8 cellular contexts compared by ENCODE assay signal in the genomic region with DNA sequence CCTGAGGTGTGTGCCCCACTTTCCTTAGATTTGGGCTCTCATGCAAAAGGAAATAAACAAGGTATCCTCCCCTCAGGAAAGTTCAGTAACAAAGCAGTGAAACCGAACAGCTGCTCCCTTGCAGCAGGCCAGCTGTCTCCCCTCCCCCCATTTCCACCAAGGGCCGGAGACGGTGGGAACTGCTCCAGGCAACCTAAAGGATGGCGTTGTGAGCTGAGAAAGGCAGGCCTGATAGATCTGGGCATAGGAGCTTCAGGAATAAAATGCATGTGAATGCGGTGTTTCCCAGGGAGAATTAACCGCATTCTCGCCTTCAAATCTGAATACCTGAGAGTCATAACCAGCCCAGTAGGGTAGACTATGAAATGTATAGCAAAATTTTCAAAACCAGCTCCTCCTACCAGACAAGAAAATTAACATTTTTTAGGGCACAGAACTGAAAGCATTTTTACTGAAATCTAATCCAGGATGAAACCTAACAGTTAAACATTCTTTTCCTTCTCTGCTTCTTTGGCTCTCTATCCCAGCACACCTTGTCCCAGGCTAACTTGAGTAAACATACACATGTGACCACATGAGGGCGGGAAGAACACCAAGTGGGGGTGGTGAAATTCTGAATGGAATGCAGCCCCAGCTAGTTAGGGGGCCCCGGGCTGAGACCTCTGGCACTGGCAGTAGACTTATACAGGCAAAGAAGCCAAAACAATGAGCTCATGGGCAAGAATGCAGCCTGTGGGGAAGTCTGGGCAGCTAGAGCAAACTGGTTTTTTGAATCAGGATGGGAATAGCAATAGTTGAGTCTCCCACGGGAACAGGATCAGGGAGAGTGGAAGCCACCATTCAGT. TPM values are rescaled to one million over a fixed set of nuclear protein-coding genes. Genes with fewer than 3 reads are reported as not detected.
A peak's percentile ranks its signal among the peaks of the same experiment; 100 is the strongest.
DNase-seq lines count a peak whose midpoint lies in the region; ATAC-seq, FAIRE-seq and TF ChIP-seq lines count a peak whose summit lies in the region.

No MANE protein-coding gene starts in this region.

- H3K27me3 Mint-ChIP-seq in brain, result no peaks in the 10 kb centered on the region

- H3K36me3 Mint-ChIP-seq in brain, result peaks cover 18% of the 10 kb centered on the region

- TF ChIP-seq CTCF in brain (conservative IDR thresholded peaks at IDR 0.05) (no peak), retinal pigment epithelial cell (conservative IDR thresholded peaks at IDR 0.05; ENCODE audit: low read depth, low read length) (no peak)

- no peaks in the 10 kb centered on the region for H3K27me3 ChIP-seq in iPS-15b (ENCODE audit: control insufficient read depth, insufficient read depth, low read length)

- H3K9ac ChIP-seq in iPS-15b (ENCODE audit: low read depth, low read length), result peak overlapping the region; percentile 28

- H3K4me3 ChIP-seq in iPS-15b (ENCODE audit: low read depth, low read length) (peak overlapping the region; percentile 39), retinal pigment epithelial cell (ENCODE audit: low read length) (peak overlapping the region; percentile 29)

- H3K4me1 ChIP-seq in iPS-15b (ENCODE audit: control insufficient read depth, insufficient read depth, low read length), result peaks cover 50% of the 10 kb centered on the region

- ATAC-seq in HG03457 (IDR thresholded peaks at IDR 0.05; ENCODE audit: unreplicated experiment) (peak; percentile 13), GM18520 (IDR thresholded peaks at IDR 0.05; ENCODE audit: unreplicated experiment) (no peak)

- H3K36me3 ChIP-seq in iPS-15b (ENCODE audit: control insufficient read depth, insufficient read depth, low read length), result no peaks in the 10 kb centered on the region

- peaks cover 85% of the 10 kb centered on the region for H3K4me1 Mint-ChIP-seq in brain

- peak; percentile 98 for DNase-seq in A172 (ENCODE audit: low spot score)
- no peak for DNase-seq in GM12891 (ENCODE audit: insufficient read length, low spot score)
- DNase-seq in RPMI8226, result peak; percentile 84
- peak; percentile 99 for DNase-seq in retinal pigment epithelial cell (ENCODE audit: low read depth)

- H3K9me3 Mint-ChIP-seq in brain, result peaks cover 0 to 3% (median 0%) of the 10 kb centered on the region in 5 experiments

- H3K4me3 Mint-ChIP-seq in brain, result peak overlapping the region; percentile 74 to 87 (median 78)

- TF ChIP-seq POLR2A in GM12891 (IDR thresholded peaks at IDR 0.05; ENCODE audit: low read depth, low read length), result peak; percentile 17; the same call in 1 of the 2 replicates

- H3K9me3 ChIP-seq in iPS-15b (ENCODE audit: control insufficient read depth, insufficient read depth, low read length), result no peaks in the 10 kb centered on the region

- peak overlapping the region; percentile 84 to 98 (median 95) for H3K27ac Mint-ChIP-seq in brain

- no peak for FAIRE-seq in GM12891 (lab: Jason Lieb, UNC)

TF ChIP-seq in GM12891, 5 proteins besides CTCF, POLR2A, EP300 and RAD21:
- TF ChIP-seq POU2F2 (IDR thresholded peaks at IDR 0.05; ENCODE audit: low read depth, low read length) (peak; percentile 64), TAF1 (IDR thresholded peaks at IDR 0.05; ENCODE audit: low read depth, low read length) (peak; percentile 41; the same call in 1 of the 2 replicates), PAX5 (IDR thresholded peaks at IDR 0.05; ENCODE audit: insufficient read depth, low read length, severe bottlenecking) (no peak), POLR2AphosphoS5 (IDR thresholded peaks at IDR 0.05; ENCODE audit: low read depth, low read length) (peak; percentile 16; the same call in 1 of the 2 replicates), SPI1 (IDR thresholded peaks at IDR 0.05; ENCODE audit: low read depth, low read length) (no peak)
TF ChIP-seq in GM12891: peak in this region for 3.

RNA-seq across cellular contexts. Expression of a gene that starts 11.5 kb away (rescaled TPM):
- 224 and 246 TPM in 2 replicates for total RNA-seq in A172 (2014; rRNA removed; shearing (Covaris generic))
- polyA plus RNA-seq in GM12891 (2012; ENCODE audit: low read depth, missing spikeins), result 123 TPM
- 95.9 TPM for polyA plus RNA-seq in brain (ENCODE audit: insufficient read depth, low read depth, low replicate concordance)

RNA-seq across cellular contexts. Expression of a gene that starts 18.7 kb away (rescaled TPM):
- 0.38 and 2.3 TPM in 2 replicates for total RNA-seq in A172 (2014; rRNA removed; shearing (Covaris generic))
- 0.06 TPM for polyA plus RNA-seq in GM12891 (2012; ENCODE audit: low read depth, missing spikeins)
- 2.4 TPM for polyA plus RNA-seq in brain (ENCODE audit: insufficient read depth, low read depth, low replicate concordance)

RNA-seq across cellular contexts. Expression of a gene that starts 52.4 kb away (rescaled TPM):
- 0.55 TPM in 1 of 2 replicates, not detected in the other for total RNA-seq in A172 (2014; rRNA removed; shearing (Covaris generic))
- not detected for polyA plus RNA-seq in GM12891 (2012; ENCODE audit: low read depth, missing spikeins)
- not detected for polyA plus RNA-seq in brain (ENCODE audit: insufficient read depth, low read depth, low replicate concordance)
